Comparison of ENCODE assay signal across 18 cellular contexts in the genomic region with DNA sequence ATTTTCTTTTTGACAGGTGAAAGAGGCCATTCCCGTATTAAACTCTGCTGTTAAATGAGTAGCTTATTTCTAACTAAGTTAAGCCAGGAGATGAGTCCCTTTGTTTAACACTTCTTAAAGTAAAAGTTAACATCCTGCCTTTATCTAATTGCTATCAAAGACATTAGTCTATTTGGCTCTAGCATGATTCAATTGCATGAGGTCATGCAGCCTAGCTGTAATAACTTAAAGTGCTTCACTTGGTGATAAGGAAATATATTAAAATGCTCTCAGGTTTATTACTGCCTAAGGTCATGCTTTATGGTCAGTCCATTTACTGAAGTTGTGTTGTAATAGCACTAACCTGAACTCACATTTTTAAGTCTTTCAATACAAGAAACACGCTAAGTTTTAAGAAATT.
"Had no signal": no experiment of that assay in that cellular context is flagged by ENCODE, and none has a peak within 500 bp of the region (broad histone marks: within the 10 kb centered on the region; RNA-seq: fewer than 3 reads in every experiment).

No MANE protein-coding gene starts in this region.

- H3K9me3 Mint-ChIP-seq: activated T-helper 1 cell treated with anti-CD3 and anti-CD28 coated beads, Interleukin-12 subunit alpha, Interleukin-12 subunit beta, Interleukin-2, Interleukin-4 antibody, amounts not matched to agents 30 ng/mL and 10 ng/mL and 1 ng/mL, durations not matched to agents 14 hours and 24 hours and 36 hours; effector memory CD8-positive, alpha-beta T cell; type B pancreatic cell had no signal

- H3K36me3 ChIP-seq: heart right ventricle, pancreas, suprapubic skin had no signal

- H3K36me3 Mint-ChIP-seq: type B pancreatic cell had no signal

- H3K4me1 ChIP-seq: pancreas, suprapubic skin had no signal

- H3K27ac ChIP-seq: heart right ventricle, pancreas, suprapubic skin had no signal

- H3K27me3 Mint-ChIP-seq: activated naive CD8-positive, alpha-beta T cell treated with anti-CD3 and anti-CD28 coated beads, Interleukin-2, amount 50 U/mL, for 24 hours; effector memory CD8-positive, alpha-beta T cell; type B pancreatic cell had no signal

- DNase-seq: activated CD4-positive, alpha-beta T cell treated with anti-CD3 and anti-CD28 coated beads for 4 hours; activated CD8-positive, alpha-beta T cell treated with anti-CD3 and anti-CD28 coated beads, Interleukin-2, amount 10 ng/mL, durations not matched to agents 7 days and 5 days; activated naive CD4-positive, alpha-beta T cell treated with Interleukin-2 at 50 U/mL for 16 hours; activated naive CD8-positive, alpha-beta T cell treated with anti-CD3 and anti-CD28 coated beads, Interleukin-2, amount 50 U/mL, for 24 hours; caudate nucleus; cortex of kidney; effector memory CD8-positive, alpha-beta T cell; heart right ventricle; islet precursor cell; mesendoderm; pancreas; stimulated activated CD4-positive, alpha-beta T cell treated with anti-CD3 and anti-CD28 coated beads, Interleukin-4, amount 100 ng/mL, for 1 hour; stimulated activated CD8-positive, alpha-beta memory T cell treated with anti-CD3 and anti-CD28 coated beads, Interleukin-4, amount 100 ng/mL, for 48 hours; stimulated activated naive CD8-positive, alpha-beta T cell treated with anti-CD3 and anti-CD28 coated beads, Interleukin-15, Interleukin-2, amounts not matched to agents 100 U/mL and 50 U/mL, for 24 hours had no signal

- H3K4me3 ChIP-seq: heart right ventricle, pancreas, suprapubic skin had no signal

- ATAC-seq: activated CD8-positive, alpha-beta T cell treated with anti-CD3 and anti-CD28 coated beads, Interleukin-2, amount 10 ng/mL, durations not matched to agents 7 days and 5 days; activated naive CD8-positive, alpha-beta T cell treated with anti-CD3 and anti-CD28 coated beads, Interleukin-2, amount 50 U/mL, for 24 hours; effector memory CD8-positive, alpha-beta T cell; heart right ventricle; pancreas; stimulated activated naive CD8-positive, alpha-beta T cell treated with anti-CD3 and anti-CD28 coated beads, Interleukin-15, Interleukin-2, amounts not matched to agents 100 U/mL and 50 U/mL, for 24 hours had no signal

- H3K4me1 Mint-ChIP-seq: activated naive CD8-positive, alpha-beta T cell treated with anti-CD3 and anti-CD28 coated beads, Interleukin-2, amount 50 U/mL, for 24 hours had no signal

- H3K9me3 ChIP-seq: heart right ventricle, pancreas, suprapubic skin had no signal

- H3K4me3 Mint-ChIP-seq: activated CD8-positive, alpha-beta T cell treated with anti-CD3 and anti-CD28 coated beads, Interleukin-2, amount 10 ng/mL, durations not matched to agents 7 days and 5 days; activated naive CD8-positive, alpha-beta T cell treated with anti-CD3 and anti-CD28 coated beads, Interleukin-2, amount 50 U/mL, for 24 hours; activated T-helper 1 cell treated with anti-CD3 and anti-CD28 coated beads, Interleukin-12 subunit alpha, Interleukin-12 subunit beta, Interleukin-2, Interleukin-4 antibody, amounts not matched to agents 30 ng/mL and 10 ng/mL and 1 ng/mL, durations not matched to agents 14 hours and 24 hours and 36 hours; effector memory CD8-positive, alpha-beta T cell; neural crest cell; type B pancreatic cell had no signal

- H3K27ac Mint-ChIP-seq: activated CD8-positive, alpha-beta T cell treated with anti-CD3 and anti-CD28 coated beads, Interleukin-2, amount 10 ng/mL, durations not matched to agents 7 days and 5 days; activated naive CD8-positive, alpha-beta T cell treated with anti-CD3 and anti-CD28 coated beads, Interleukin-2, amount 50 U/mL, for 24 hours; activated T-helper 1 cell treated with anti-CD3 and anti-CD28 coated beads, Interleukin-12 subunit alpha, Interleukin-12 subunit beta, Interleukin-2, Interleukin-4 antibody, amounts not matched to agents 30 ng/mL and 10 ng/mL and 1 ng/mL, durations not matched to agents 14 hours and 24 hours and 36 hours; effector memory CD8-positive, alpha-beta T cell; type B pancreatic cell had no signal
